ENCODE assay signal across 25 cellular contexts in the genomic region with DNA sequence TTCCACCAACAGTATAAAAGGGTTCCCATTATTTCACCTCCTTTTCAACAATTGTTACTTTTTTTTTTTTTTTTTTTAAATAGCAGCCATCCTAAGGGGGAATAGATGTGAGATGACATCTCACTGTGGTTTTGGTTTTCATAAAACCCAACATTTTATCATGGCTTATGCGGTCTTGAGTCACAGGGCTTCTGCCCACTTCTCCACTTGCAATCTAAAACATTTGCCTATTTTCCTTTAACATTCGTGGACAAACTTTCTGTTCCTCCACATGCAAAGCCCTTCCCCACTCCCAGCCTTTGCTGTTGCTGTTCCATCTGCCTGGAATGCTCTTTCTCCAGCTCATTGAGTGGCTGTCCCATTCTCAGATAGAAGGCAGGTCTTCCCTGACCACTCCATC.
A peak's percentile ranks its signal among the peaks of the same experiment; 100 is the strongest.
DNase-seq lines count a peak whose midpoint lies in the region; ATAC-seq, FAIRE-seq and TF ChIP-seq lines count a peak whose summit lies in the region.
"Had no signal": no experiment of that assay in that cellular context is flagged by ENCODE, and none has a peak within 500 bp of the region (broad histone marks: within the 10 kb centered on the region; RNA-seq: fewer than 3 reads in every experiment).

No MANE protein-coding gene starts in this region.

- H3K4me2 ChIP-seq in astrocyte (ENCODE audit: low read length) = peak overlapping the region; percentile 40
- H3K4me2 ChIP-seq: A549; BLaER1 treated with 17β-estradiol and CSF1 and Interleukin-3, amounts not matched to agents 10 nM and 100 nM; neural progenitor cell had no signal

- H3K4me3 ChIP-seq in AG10803 (ENCODE audit: low read length) (no peak overlapping the region), astrocyte (ENCODE audit: insufficient read depth, low read depth, low read length) (no peak overlapping the region)
- H3K4me3 ChIP-seq: A549; BLaER1 treated with 17β-estradiol and CSF1 and Interleukin-3, amounts not matched to agents 10 nM and 100 nM; lung; neural progenitor cell; sigmoid colon; SJCRH30 had no signal

- H3K36me3 ChIP-seq in astrocyte (ENCODE audit: insufficient read depth, low read length) = no peaks in the 10 kb centered on the region
- H3K36me3 ChIP-seq: BLaER1 treated with 17β-estradiol and CSF1 and Interleukin-3, amounts not matched to agents 10 nM and 100 nM; neural progenitor cell; sigmoid colon; SJCRH30 had no signal

- H3K4me1 ChIP-seq in astrocyte (ENCODE audit: insufficient read depth, low read length) = peaks cover 15% of the 10 kb centered on the region
- H3K4me1 ChIP-seq: A549, Caco-2, neural progenitor cell, SJCRH30 had no signal

- H4K20me1 ChIP-seq in astrocyte (ENCODE audit: insufficient read depth, low read length) = no peaks in the 10 kb centered on the region
- H4K20me1 ChIP-seq: BLaER1 treated with 17β-estradiol and CSF1 and Interleukin-3, amounts not matched to agents 10 nM and 100 nM had no signal

- no peaks in the 10 kb centered on the region for H3K27me3 ChIP-seq in astrocyte (ENCODE audit: insufficient read depth, low read length)
- H3K27me3 ChIP-seq: BLaER1 treated with 17β-estradiol and CSF1 and Interleukin-3, amounts not matched to agents 10 nM and 100 nM; neural progenitor cell; sigmoid colon; SJCRH30 had no signal

- no peak overlapping the region for H3K9ac ChIP-seq in astrocyte (ENCODE audit: low read length)
- H3K9ac ChIP-seq: BLaER1 treated with 17β-estradiol and CSF1 and Interleukin-3, amounts not matched to agents 10 nM and 100 nM; neural progenitor cell had no signal

- no peak overlapping the region for H2AFZ ChIP-seq in astrocyte (ENCODE audit: low read depth, low read length)
- H2AFZ ChIP-seq: neural progenitor cell had no signal

- FAIRE-seq in astrocyte (lab: Jason Lieb, UNC) = peak; percentile 85
- FAIRE-seq: A549 had no signal

- TF ChIP-seq CTCF in AG10803 (conservative IDR thresholded peaks at IDR 0.05; ENCODE audit: low read length) (no peak), astrocyte (IDR thresholded peaks at IDR 0.05; ENCODE audit: insufficient read depth, low read depth, low read length) (no peak)

- H3K27me3 Mint-ChIP-seq in astrocyte (ENCODE audit: low read depth, unreplicated experiment) = peaks cover 5% of the 10 kb centered on the region
- H3K27me3 Mint-ChIP-seq: progenitor cell of endocrine pancreas had no signal

- H3K9me3 ChIP-seq in astrocyte (ENCODE audit: insufficient read depth, low read depth, low read length) = no peaks in the 10 kb centered on the region
- H3K9me3 ChIP-seq: A549; BLaER1 treated with 17β-estradiol and CSF1 and Interleukin-3, amounts not matched to agents 10 nM and 100 nM; sigmoid colon; SJCRH30 had no signal

- H3K79me2 ChIP-seq in astrocyte (ENCODE audit: insufficient read depth, low read length) = no peaks in the 10 kb centered on the region

- DNase-seq in AG10803 (ENCODE audit: low read depth) (peak; percentile 93), HS-5 (ENCODE audit: low read depth) (peak; percentile 67), astrocyte (ENCODE audit: low read depth) (peak; percentile 91), kidney tubule cell (ENCODE audit: low spot score) (peak; percentile 43), NCI-H524 (lab: John Stamatoyannopoulos, UW) (no peak)
- no peak for DNase-seq in effector CD8-positive, alpha-beta T cell (lab: John Stamatoyannopoulos, UW)
- no peak for DNase-seq in stimulated activated CD4-positive, alpha-beta T cell treated with anti-CD3 and anti-CD28 coated beads, Interleukin-4, amount 100 ng/mL, for 4 hours
- DNase-seq: activated CD4-positive, alpha-beta T cell treated with anti-CD3 and anti-CD28 coated beads for 36 hours; activated gamma-delta T cell; Caco-2; DND-41; head of caudate nucleus; KBM-7; kidney glomerular epithelial cell; NCI-H1436; sigmoid colon; SJCRH30 had no signal

- peak overlapping the region; percentile 64 for H3K27ac ChIP-seq in astrocyte (ENCODE audit: low read depth, low read length)
- H3K27ac ChIP-seq: A549; BLaER1 treated with 17β-estradiol and CSF1 and Interleukin-3, amounts not matched to agents 10 nM and 100 nM; neural progenitor cell; sigmoid colon; SJCRH30 had no signal

- H3K4me1 Mint-ChIP-seq in astrocyte (ENCODE audit: low read depth, unreplicated experiment) = peaks cover 15% of the 10 kb centered on the region
- H3K4me1 Mint-ChIP-seq: activated CD4-positive, alpha-beta T cell treated with anti-CD3 and anti-CD28 coated beads for 36 hours; neural progenitor cell had no signal

- no peak overlapping the region for H3K4me3 Mint-ChIP-seq in astrocyte (ENCODE audit: unreplicated experiment)
- H3K4me3 Mint-ChIP-seq: activated CD4-positive, alpha-beta T cell treated with anti-CD3 and anti-CD28 coated beads for 36 hours; neural progenitor cell; T-helper 1 cell treated with Interleukin-12 subunit alpha and Interleukin-12 subunit beta and Interleukin-4 antibody, amounts not matched to agents 30 μg/mL and 1 μg/mL, for 36 hours; type B pancreatic cell had no signal

- ATAC-seq in GM21723 (IDR thresholded peaks at IDR 0.05; ENCODE audit: unreplicated experiment) = no peak
- ATAC-seq: A549; activated CD4-positive, alpha-beta T cell treated with anti-CD3 and anti-CD28 coated beads for 36 hours had no signal

- no peak overlapping the region for H3K27ac Mint-ChIP-seq in astrocyte (ENCODE audit: unreplicated experiment)
- H3K27ac Mint-ChIP-seq: activated CD4-positive, alpha-beta T cell treated with anti-CD3 and anti-CD28 coated beads for 36 hours; neural progenitor cell; progenitor cell of endocrine pancreas; T-helper 1 cell treated with Interleukin-12 subunit alpha and Interleukin-12 subunit beta and Interleukin-4 antibody, amounts not matched to agents 30 μg/mL and 1 μg/mL, for 36 hours; type B pancreatic cell had no signal

- H3K9me3 Mint-ChIP-seq in astrocyte (ENCODE audit: unreplicated experiment) = no peaks in the 10 kb centered on the region
- H3K9me3 Mint-ChIP-seq: neural progenitor cell; T-helper 1 cell treated with Interleukin-12 subunit alpha and Interleukin-12 subunit beta and Interleukin-4 antibody, amounts not matched to agents 30 μg/mL and 1 μg/mL, for 36 hours; type B pancreatic cell had no signal

- H3K36me3 Mint-ChIP-seq in astrocyte (ENCODE audit: low read depth, unreplicated experiment) = no peaks in the 10 kb centered on the region
- H3K36me3 Mint-ChIP-seq: neural progenitor cell, type B pancreatic cell had no signal

Comparison
In these comparisons a context has a peak if more than half of its experiments do, and no peak if none do; other contexts are left out.
1. DNase-seq: peak in AG10803 (single experiment), HS-5 (single experiment), astrocyte (single experiment) and kidney tubule cell (single experiment); none in effector CD8-positive, alpha-beta T cell (single experiment), NCI-H524 (0 of 2) and stimulated activated CD4-positive, alpha-beta T cell treated with anti-CD3 and anti-CD28 coated beads, Interleukin-4, amount 100 ng/mL, for 4 hours (0 of 2).